12 cellular contexts compared by ENCODE assay signal in genomic region chr2:145066795-145067194, GRCh38.
A peak's percentile ranks its signal among the peaks of the same experiment; 100 is the strongest.
DNase-seq lines count a peak whose midpoint lies in the region; ATAC-seq, FAIRE-seq and TF ChIP-seq lines count a peak whose summit lies in the region.
"Had no signal": no experiment of that assay in that cellular context is flagged by ENCODE, and none has a peak within 500 bp of the region (broad histone marks: within the 10 kb centered on the region; RNA-seq: fewer than 3 reads in every experiment).

No MANE protein-coding gene starts in this region.

- ATAC-seq in foreskin keratinocyte, result no peak

- H3K4me1 ChIP-seq in mucosa of rectum (ENCODE audit: control insufficient read depth in 2 of 2, insufficient read depth in 2 of 2, low read length in 2 of 2), result no peaks in the 10 kb centered on the region
- H3K4me1 ChIP-seq in subcutaneous abdominal adipose tissue (ENCODE audit: control insufficient read depth in 5 of 5, insufficient read depth in 5 of 5, low read length in 5 of 5), result peaks cover 3 to 29% (median 20%) of the 10 kb centered on the region in 5 donors
- no peaks in the 10 kb centered on the region for H3K4me1 ChIP-seq in foreskin keratinocyte

- no peaks in the 10 kb centered on the region for H3K27me3 ChIP-seq in mucosa of rectum (ENCODE audit: control insufficient read depth in 2 of 2, insufficient read depth in 2 of 2, low read length in 2 of 2)
- peaks cover 0 to 5% (median 0%) of the 10 kb centered on the region in 5 donors for H3K27me3 ChIP-seq in subcutaneous abdominal adipose tissue (ENCODE audit: control insufficient read depth in 5 of 5, insufficient read depth in 4 of 5, low read length in 5 of 5)
- H3K27me3 ChIP-seq in foreskin keratinocyte, result no peaks in the 10 kb centered on the region
- H3K27me3 ChIP-seq: ovary had no signal

- TF ChIP-seq CTCF in GM20000 (IDR thresholded peaks at IDR 0.05; ENCODE audit: extremely low read depth, missing control alignments) (no peak), foreskin keratinocyte (conservative IDR thresholded peaks at IDR 0.05) (no peak)

- H3K9ac ChIP-seq in mucosa of rectum (ENCODE audit: low read depth in 1 of 2, low read length in 2 of 2) (no peak overlapping the region), subcutaneous abdominal adipose tissue (ENCODE audit: low read length in 5 of 5) (peak overlapping the region in 4 of 5 donors; percentile 32 to 85 (median 64))

- H3K36me3 ChIP-seq in mucosa of rectum (ENCODE audit: control insufficient read depth in 2 of 2, insufficient read depth in 2 of 2, low read length in 2 of 2) (no peaks in the 10 kb centered on the region), subcutaneous abdominal adipose tissue (ENCODE audit: control insufficient read depth in 5 of 5, insufficient read depth in 5 of 5, low read length in 5 of 5) (no peaks in the 10 kb centered on the region)
- H3K36me3 ChIP-seq: ovary had no signal

- peak; percentile 90 for DNase-seq in NCI-H460 (ENCODE audit: extremely low read depth, low read depth)
- peak in 1 of 2 donors; percentile 8 for DNase-seq in frontal cortex (ENCODE audit: low spot score in 2 of 2)
- DNase-seq in ACHN, result no peak
- no peak for DNase-seq in GM20000 (ENCODE audit: low spot score)
- no peak for DNase-seq in foreskin keratinocyte
- no peak for DNase-seq in DMS153 treated with DMSO at 0.1 percent for 48 hours (lab: John Stamatoyannopoulos, UW; ENCODE audit: unreplicated experiment)
- DNase-seq: NCI-H226 had no signal

- H3K27ac ChIP-seq in mucosa of rectum (ENCODE audit: low read depth in 2 of 2, low read length in 2 of 2) (peak overlapping the region; percentile 44 to 49), subcutaneous abdominal adipose tissue (ENCODE audit: low read depth, low read length) (peak overlapping the region; percentile 98), foreskin keratinocyte (no peak overlapping the region)
- H3K27ac ChIP-seq: ovary, RWPE1 had no signal

- H3K9me3 ChIP-seq in mucosa of rectum (ENCODE audit: control insufficient read depth in 2 of 2, low read length in 2 of 2), result no peaks in the 10 kb centered on the region
- H3K9me3 ChIP-seq in subcutaneous abdominal adipose tissue (ENCODE audit: control insufficient read depth in 5 of 5, low read length in 5 of 5), result peaks cover 0 to 5% (median 0%) of the 10 kb centered on the region in 5 donors
- H3K9me3 ChIP-seq: ovary had no signal

- H3K4me3 ChIP-seq in mucosa of rectum (ENCODE audit: low read length in 2 of 2) (no peak overlapping the region), subcutaneous abdominal adipose tissue (ENCODE audit: low read depth in 1 of 5, low read length in 5 of 5) (peak overlapping the region in 4 of 5 donors; percentile 11 to 42 (median 28))
- H3K4me3 ChIP-seq: ovary had no signal

- peak; percentile 78 for FAIRE-seq in frontal cortex (lab: Jason Lieb, UNC)
- FAIRE-seq: urothelium cell line had no signal

- in situ Hi-C loops in ACHN (cut with HindIII; ENCODE audit: low pct_ligation_motif_present, low pct_unique_long_range_greater_than_20kb, low sequenced_read_pairs), result no loop called here

Comparison
In these comparisons a context has a peak if more than half of its experiments do, and no peak if none do; other contexts are left out.
1. H3K4me3 ChIP-seq: peak in subcutaneous abdominal adipose tissue (4 of 5); none in mucosa of rectum (0 of 2).
2. H3K9ac ChIP-seq: peak in subcutaneous abdominal adipose tissue (4 of 5); none in mucosa of rectum (0 of 2).